8 cellular contexts compared by ENCODE assay signal in genomic region chr4:88522702-88523324, GRCh38. TPM values are rescaled to one million over a fixed set of nuclear protein-coding genes. Genes with fewer than 3 reads are reported as not detected.
A peak's percentile ranks its signal among the peaks of the same experiment; 100 is the strongest.
DNase-seq lines count a peak whose midpoint lies in the region; ATAC-seq, FAIRE-seq and TF ChIP-seq lines count a peak whose summit lies in the region.

No MANE protein-coding gene starts in this region.

- TF ChIP-seq POLR2A in gastroesophageal sphincter (IDR thresholded peaks at IDR 0.05): no peak

- peak overlapping the region; percentile 98 for H3K4me3 Mint-ChIP-seq in activated T-helper 2 cell treated with anti-CD3 and anti-CD28 coated beads, Interferon-gamma antibody, Interleukin-2, Interleukin-4, amounts not matched to agents 10 μg/mL and 5 μg/mL and 100 μg/mL, durations not matched to agents 14 hours and 24 hours and 36 hours (ENCODE audit: low read depth)
- H3K4me3 Mint-ChIP-seq in neural crest cell: peak overlapping the region; percentile 99

- peaks cover 7 to 45% (median 9%) of the 10 kb centered on the region in 3 donors for H3K4me1 ChIP-seq in gastroesophageal sphincter

- no peak for ATAC-seq in gastroesophageal sphincter

- peak overlapping the region; percentile 93 for H3K4me3 ChIP-seq in AG09309 (ENCODE audit: control insufficient read depth, low read depth, low read length)
- peak overlapping the region; percentile 75 to 90 for H3K4me3 ChIP-seq in gastroesophageal sphincter

- no peaks in the 10 kb centered on the region for H3K27me3 ChIP-seq in gastroesophageal sphincter

- TF ChIP-seq EP300 in gastroesophageal sphincter (IDR thresholded peaks at IDR 0.05): no peak

- no peaks in the 10 kb centered on the region for H3K27me3 Mint-ChIP-seq in activated T-helper 2 cell treated with anti-CD3 and anti-CD28 coated beads, Interferon-gamma antibody, Interleukin-2, Interleukin-4, amounts not matched to agents 10 μg/mL and 5 μg/mL and 100 μg/mL, durations not matched to agents 14 hours and 24 hours and 36 hours (ENCODE audit: low read depth)
- H3K27me3 Mint-ChIP-seq in neural crest cell (ENCODE audit: low read depth): no peaks in the 10 kb centered on the region

- intact Hi-C loops in activated T-helper 2 cell treated with anti-CD3 and anti-CD28 coated beads, Interferon-gamma antibody, Interleukin-2, Interleukin-4, amounts not matched to agents 10 μg/mL and 5 μg/mL and 100 μg/mL, durations not matched to agents 14 hours and 24 hours and 36 hours (cut with micrococcal nuclease): loop anchor here (1.0 to 10.0 kb wide), 6 partner anchors 66 to 772 kb away; partner anchors contain the start of genes HERC5, HERC6 and TIGD2

- WGBS in gastroesophageal sphincter (ENCODE audit: low coverage in 1 of 2), 2 donors: 1% methylated on average over 13 to 24 of the region's 28 CpGs

- H3K36me3 ChIP-seq in gastroesophageal sphincter: peaks cover 3 to 30% of the 10 kb centered on the region in 2 donors

- peaks cover 16% of the 10 kb centered on the region for H3K36me3 Mint-ChIP-seq in activated T-helper 2 cell treated with anti-CD3 and anti-CD28 coated beads, Interferon-gamma antibody, Interleukin-2, Interleukin-4, amounts not matched to agents 10 μg/mL and 5 μg/mL and 100 μg/mL, durations not matched to agents 14 hours and 24 hours and 36 hours (ENCODE audit: low read depth)
- H3K36me3 Mint-ChIP-seq in neural crest cell (ENCODE audit: low read depth): peaks cover 5% of the 10 kb centered on the region

- peak overlapping the region; percentile 96 for H3K27ac Mint-ChIP-seq in activated T-helper 2 cell treated with anti-CD3 and anti-CD28 coated beads, Interferon-gamma antibody, Interleukin-2, Interleukin-4, amounts not matched to agents 10 μg/mL and 5 μg/mL and 100 μg/mL, durations not matched to agents 14 hours and 24 hours and 36 hours
- H3K27ac Mint-ChIP-seq in neural crest cell (ENCODE audit: unreplicated experiment): peak overlapping the region; percentile 96

- no peak for DNase-seq in AG09309 (ENCODE audit: low read depth)
- no peak for DNase-seq in GM19239 (ENCODE audit: insufficient read length, low spot score)
- peak; percentile 26 for DNase-seq in NOMO-1 treated with dmso at 0.1 percent for 144 hours (lab: John Stamatoyannopoulos, UW; ENCODE audit: unreplicated experiment)
- no peak for DNase-seq in activated T-helper 2 cell treated with anti-CD3 and anti-CD28 coated beads, Interferon-gamma antibody, Interleukin-2, Interleukin-4, amounts not matched to agents 10 μg/mL and 5 μg/mL and 100 μg/mL, durations not matched to agents 14 hours and 24 hours and 36 hours (ENCODE audit: low spot score)
- peak; percentile 14 for DNase-seq in neural crest cell (ENCODE audit: low read depth, low spot score)
- no peak for DNase-seq in NCI-H2107 treated with DMSO at 0.1 percent for 48 hours (lab: John Stamatoyannopoulos, UW; ENCODE audit: unreplicated experiment)
- DNase-seq in NCI-H2081 (lab: John Stamatoyannopoulos, UW): no peak

- H3K9me3 Mint-ChIP-seq in activated T-helper 2 cell treated with anti-CD3 and anti-CD28 coated beads, Interferon-gamma antibody, Interleukin-2, Interleukin-4, amounts not matched to agents 10 μg/mL and 5 μg/mL and 100 μg/mL, durations not matched to agents 14 hours and 24 hours and 36 hours: no peaks in the 10 kb centered on the region
- H3K9me3 Mint-ChIP-seq in neural crest cell: no peaks in the 10 kb centered on the region

- FAIRE-seq in GM19239 (lab: Jason Lieb, UNC): peak; percentile 80

- H3K9me3 ChIP-seq in gastroesophageal sphincter: no peaks in the 10 kb centered on the region

- H3K27ac ChIP-seq in gastroesophageal sphincter: peak overlapping the region; percentile 73 to 95 (median 91)

- H3K4me1 Mint-ChIP-seq in activated T-helper 2 cell treated with anti-CD3 and anti-CD28 coated beads, Interferon-gamma antibody, Interleukin-2, Interleukin-4, amounts not matched to agents 10 μg/mL and 5 μg/mL and 100 μg/mL, durations not matched to agents 14 hours and 24 hours and 36 hours (ENCODE audit: low read depth): peaks cover 43% of the 10 kb centered on the region
- H3K4me1 Mint-ChIP-seq in neural crest cell: peaks cover 27% of the 10 kb centered on the region

- TF ChIP-seq CTCF in AG09309 (IDR thresholded peaks at IDR 0.05; ENCODE audit: control insufficient read depth, insufficient read depth, low read depth, low read length, missing control alignments): no peak
- TF ChIP-seq CTCF in gastroesophageal sphincter (IDR thresholded peaks at IDR 0.05): no peak
- no peak for TF ChIP-seq CTCF in neural crest cell (conservative IDR thresholded peaks at IDR 0.05)

RNA-seq across cellular contexts. Expression of gene PYURF, which starts 0.8 kb away (rescaled TPM):
- 51.2 and 52.8 TPM in 2 replicates for total RNA-seq in activated T-helper 2 cell treated with anti-CD3 and anti-CD28 coated beads, Interferon-gamma antibody, Interleukin-2, Interleukin-4, amounts not matched to agents 10 μg/mL and 5 μg/mL and 100 μg/mL, durations not matched to agents 14 hours and 24 hours and 36 hours
- total RNA-seq in gastroesophageal sphincter (100 to 1,000 TPM in 1 of 4 donors, 10 to 100 TPM in 3; 78.1 to 108 (median 96.4) TPM), neural crest cell (61.3 and 64.3 TPM in 2 replicates)

Comparison
In these comparisons a context has a peak if more than half of its experiments do, and no peak if none do; other contexts are left out.
1. DNase-seq: peak in NOMO-1 treated with dmso at 0.1 percent for 144 hours (single experiment) and neural crest cell (single experiment); none in AG09309 (single experiment), GM19239 (single experiment), activated T-helper 2 cell treated with anti-CD3 and anti-CD28 coated beads, Interferon-gamma antibody, Interleukin-2, Interleukin-4, amounts not matched to agents 10 μg/mL and 5 μg/mL and 100 μg/mL, durations not matched to agents 14 hours and 24 hours and 36 hours (single experiment), NCI-H2107 treated with DMSO at 0.1 percent for 48 hours (single experiment) and NCI-H2081 (0 of 2).